ENCODE assay signal across 1 cellular context in genomic region chr2:241507430-241508239, GRCh38.
TF ChIP-seq lines count a peak whose summit lies in the region.

No MANE protein-coding gene starts in this region.

TF ChIP-seq in A549, 52 proteins besides CTCF, POLR2A, EP300 and RAD21 (continued from another document):
- TF ChIP-seq BCL3 (IDR thresholded peaks at IDR 0.05) (0 out of 3 replicates have a peak, but pooled peaks have one; percentile 7), HMGXB4 (CRISPR knock-in tag; IDR thresholded peaks at IDR 0.05; ENCODE audit: borderline replicate concordance) (0 out of 2 replicates have a peak, but pooled peaks have one; percentile 17), EHMT2 (IDR thresholded peaks at IDR 0.05; ENCODE audit: low read depth) (no peak)
